Comparison of ENCODE assay signal across 1 cellular context in genomic region chr16:67837190-67837589, GRCh38. TPM values are rescaled to one million over a fixed set of nuclear protein-coding genes. Genes with fewer than 3 reads are reported as not detected.
"Had no signal": no experiment of that assay in that cellular context is flagged by ENCODE, and none has a peak within 500 bp of the region (broad histone marks: within the 10 kb centered on the region; RNA-seq: fewer than 3 reads in every experiment).

No MANE protein-coding gene starts in this region.

RNA-seq across cellular contexts. Expression of gene TSNAXIP1, which starts 30.5 kb away (rescaled TPM):
- polyA plus RNA-seq: IgD-negative memory B cell had no signal
